ENCODE assay signal across 8 cellular contexts in the genomic region with DNA sequence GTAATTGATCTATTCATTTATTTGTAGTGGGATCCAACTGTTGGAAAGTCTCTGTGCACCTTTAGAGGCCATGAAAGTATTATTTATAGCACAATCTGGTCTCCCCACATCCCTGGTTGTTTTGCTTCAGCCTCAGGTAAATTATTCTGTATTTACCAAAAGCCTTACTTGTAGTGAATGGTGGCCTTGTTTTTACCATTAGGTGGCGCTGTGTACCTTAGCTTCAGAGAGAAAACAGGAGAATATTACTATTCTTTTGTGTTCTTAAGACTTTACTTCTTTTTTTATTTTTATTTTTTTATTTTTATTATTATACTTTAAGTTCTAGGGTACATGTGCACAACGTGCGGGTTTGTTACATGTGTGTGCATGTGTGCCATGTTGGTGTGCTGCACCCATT. TPM values are rescaled to one million over a fixed set of nuclear protein-coding genes. Genes with fewer than 3 reads are reported as not detected.
DNase-seq lines count a peak whose midpoint lies in the region; ATAC-seq and TF ChIP-seq lines count a peak whose summit lies in the region.

No MANE protein-coding gene starts in this region.

- peaks cover 8% of the 10 kb centered on the region for H3K9me3 Mint-ChIP-seq in osteocyte (ENCODE audit: unreplicated experiment)

- H3K9me3 ChIP-seq in cardiac muscle cell (ENCODE audit: low read depth) = no peaks in the 10 kb centered on the region
- no peaks in the 10 kb centered on the region for H3K9me3 ChIP-seq in T-helper 17 cell (ENCODE audit: control insufficient read depth, low read length, poor library complexity, severe bottlenecking)
- no peaks in the 10 kb centered on the region for H3K9me3 ChIP-seq in esophagus squamous epithelium

- H3K27ac ChIP-seq in cardiac muscle cell = no peak overlapping the region
- no peak overlapping the region for H3K27ac ChIP-seq in esophagus squamous epithelium

- 57 to 59% methylated on average over 3 of the region's 3 CpGs for WGBS in esophagus squamous epithelium, 2 donors

- peak; percentile 54 for ATAC-seq in T-helper 17 cell
- no peak for ATAC-seq in HG03159 (IDR thresholded peaks at IDR 0.05; ENCODE audit: unreplicated experiment)

- no peak for TF ChIP-seq POLR2A in esophagus squamous epithelium (IDR thresholded peaks at IDR 0.05)

- H3K4me1 ChIP-seq in cardiac muscle cell (ENCODE audit: low read depth) (no peaks in the 10 kb centered on the region), esophagus squamous epithelium (peaks cover 0 to 3% (median 0%) of the 10 kb centered on the region in 3 donors)

- H3K4me1 Mint-ChIP-seq in T-helper 17 cell = peaks cover 4% of the 10 kb centered on the region
- H3K4me1 Mint-ChIP-seq in osteocyte (ENCODE audit: unreplicated experiment) = no peaks in the 10 kb centered on the region

- H3K27ac Mint-ChIP-seq in T-helper 17 cell (no peak overlapping the region), osteocyte (ENCODE audit: unreplicated experiment) (no peak overlapping the region)

- H3K36me3 ChIP-seq in cardiac muscle cell (no peaks in the 10 kb centered on the region), esophagus squamous epithelium (peaks cover 0 to 11% (median 0%) of the 10 kb centered on the region in 3 donors)

- H3K36me3 Mint-ChIP-seq in T-helper 17 cell (ENCODE audit: low read depth) (peaks cover 6% of the 10 kb centered on the region), osteocyte (ENCODE audit: unreplicated experiment) (peaks cover 26% of the 10 kb centered on the region)

- H3K4me3 ChIP-seq in cardiac muscle cell (no peak overlapping the region), LNCaP clone FGC (ENCODE audit: low read depth, low read length) (no peak overlapping the region), esophagus squamous epithelium (no peak overlapping the region)

- H3K27me3 ChIP-seq in cardiac muscle cell = no peaks in the 10 kb centered on the region
- no peaks in the 10 kb centered on the region for H3K27me3 ChIP-seq in esophagus squamous epithelium

- intact Hi-C loops in cardiac septum (cut with DNase I) (no loop called here), esophagus squamous epithelium (cut with DNase I) (no loop called here)

- TF ChIP-seq CTCF in cardiac muscle cell (IDR thresholded peaks at IDR 0.05; ENCODE audit: low read depth, low read length) = peak; percentile 79
- TF ChIP-seq CTCF in LNCaP clone FGC (IDR thresholded peaks at IDR 0.05; ENCODE audit: control insufficient read depth, extremely low read depth, insufficient read depth) = peak; percentile 76
- peak; percentile 49 to 78 (median 60) for TF ChIP-seq CTCF in esophagus squamous epithelium (IDR thresholded peaks at IDR 0.05)
- peak; percentile 75 for TF ChIP-seq CTCF in osteocyte (IDR thresholded peaks at IDR 0.05)

- no peaks in the 10 kb centered on the region for H3K27me3 Mint-ChIP-seq in T-helper 17 cell
- H3K27me3 Mint-ChIP-seq in osteocyte (ENCODE audit: unreplicated experiment) = no peaks in the 10 kb centered on the region

- peak; percentile 62 to 82 for DNase-seq in cardiac muscle cell (ENCODE audit: low read depth in 1 of 2, low spot score in 1 of 2)
- DNase-seq in cardiac septum (ENCODE audit: low spot score) = no peak
- peak; percentile 32 for DNase-seq in LNCaP clone FGC (ENCODE audit: low read depth)
- DNase-seq in T-helper 17 cell = peak in 1 of 3 donors; percentile 11
- DNase-seq in esophagus squamous epithelium (lab: John Stamatoyannopoulos, UW) = no peak
- DNase-seq in osteocyte (ENCODE audit: extremely low spot score, unreplicated experiment) = no peak
- no peak for DNase-seq in UCSD-AML1 (lab: John Stamatoyannopoulos, UW; ENCODE audit: unreplicated experiment)

- H3K4me3 Mint-ChIP-seq in T-helper 17 cell (no peak overlapping the region), osteocyte (ENCODE audit: unreplicated experiment) (no peak overlapping the region)

RNA-seq across cellular contexts. Expression of a gene that starts 23.7 kb away (rescaled TPM):
- 13.4 and 13.7 TPM in 2 replicates for total RNA-seq in cardiac muscle cell
- polyA plus RNA-seq in cardiac muscle cell = 15.7 and 20.0 TPM in 2 replicates
- 13.2 TPM for total RNA-seq in cardiac septum
- 1 to 10 TPM; 3.2 to 3.7 TPM for total RNA-seq in T-helper 17 cell
- 10 to 100 TPM in 3 of 4 donors, 1 to 10 TPM in 1; 5.4 to 14.2 (median 11.8) TPM for total RNA-seq in esophagus squamous epithelium
- total RNA-seq in osteocyte = 5.2 and 6.3 TPM in 2 replicates

RNA-seq across cellular contexts. Expression of a gene that starts 53.8 kb away (rescaled TPM):
- total RNA-seq in cardiac muscle cell = 1.4 and 3.0 TPM in 2 replicates
- polyA plus RNA-seq in cardiac muscle cell = 2.8 and 3.3 TPM in 2 replicates
- total RNA-seq in cardiac septum = 17.6 TPM
- 10 to 100 TPM; 35.6 to 40.3 TPM for total RNA-seq in T-helper 17 cell
- 10 to 100 TPM in 3 of 4 donors, 1 to 10 TPM in 1; 9.2 to 22.9 (median 20.9) TPM for total RNA-seq in esophagus squamous epithelium
- 1.3 and 1.6 TPM in 2 replicates for total RNA-seq in osteocyte

Comparison
In these comparisons a context has a peak if more than half of its experiments do, and no peak if none do; other contexts are left out.
1. DNase-seq: peak in cardiac muscle cell (2 of 2) and LNCaP clone FGC (single experiment); none in cardiac septum (single experiment), esophagus squamous epithelium (single experiment), osteocyte (single experiment) and UCSD-AML1 (single experiment).
2. Peak in every context shown above with its lines, with median percentiles within 50 percentile points of each other: CTCF ChIP-seq.